12 cellular contexts compared by ENCODE assay signal in the genomic region with DNA sequence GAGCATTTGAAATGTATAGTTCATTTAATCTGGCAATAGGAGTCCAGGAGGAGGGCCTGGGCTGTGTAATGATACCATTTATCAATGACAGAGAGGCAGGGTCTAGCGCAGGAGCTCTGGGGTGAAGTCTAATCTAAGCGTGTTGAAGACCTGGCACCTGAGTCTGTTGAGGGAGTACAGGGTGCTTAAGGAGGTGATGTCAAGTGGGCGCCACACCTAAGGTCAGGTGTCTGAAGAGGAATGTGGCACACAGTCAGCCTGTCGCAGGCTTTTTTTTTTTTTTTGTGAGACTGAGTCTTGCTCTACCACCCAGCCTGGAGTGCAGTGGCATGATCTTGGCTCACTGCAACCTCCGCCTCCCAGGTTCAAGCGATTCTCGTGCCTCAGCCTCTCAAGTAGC. TPM values are rescaled to one million over a fixed set of nuclear protein-coding genes. Genes with fewer than 3 reads are reported as not detected.
"Had no signal": no experiment of that assay in that cellular context is flagged by ENCODE, and none has a peak within 500 bp of the region (broad histone marks: within the 10 kb centered on the region; RNA-seq: fewer than 3 reads in every experiment).

No MANE protein-coding gene starts in this region.

- H3K36me3 ChIP-seq: HAP-1 had no signal

- H3K9me3 Mint-ChIP-seq: HFFc6 had no signal

- DNase-seq: GM23248, GOT3, H7, HFFc6, KBM-7 had no signal

- H3K27ac ChIP-seq: GM23248, HL-60 had no signal

- H3K27ac Mint-ChIP-seq: HFFc6 had no signal

- H3K4me3 Mint-ChIP-seq: HFFc6, IgD-negative memory B cell had no signal

- FAIRE-seq: HepG2 had no signal

- H3K4me1 ChIP-seq: HAP-1 had no signal

- H3K9me3 ChIP-seq: HAP-1 had no signal

- ATAC-seq: HCT116, HepG2 had no signal

- H3K4me3 ChIP-seq: GM23248, HAP-1 had no signal

RNA-seq across cellular contexts. Expression of gene LLCFC1, which starts 2.3 kb away (rescaled TPM):
- total RNA-seq: GM23248, H4, H7, HepG2, HFFc6, HT1080 had no signal
- polyA plus RNA-seq: GM23248, HepG2, IgD-negative memory B cell had no signal

RNA-seq across cellular contexts. Expression of gene TRPV5, which starts 8.0 kb away (rescaled TPM):
- total RNA-seq: GM23248, H4, H7, HepG2, HFFc6, HT1080 had no signal
- polyA plus RNA-seq: GM23248, HepG2, IgD-negative memory B cell had no signal

RNA-seq across cellular contexts. Expression of gene KEL, which starts 20.6 kb away (rescaled TPM):
- total RNA-seq: GM23248, HepG2, HFFc6, HT1080 had no signal
- polyA plus RNA-seq: GM23248, IgD-negative memory B cell had no signal

RNA-seq across cellular contexts. Expression of gene TRPV6, which starts 56.0 kb away (rescaled TPM):
- total RNA-seq: GM23248, H4, HepG2, HFFc6, HT1080 had no signal
- polyA plus RNA-seq: GM23248, HepG2, IgD-negative memory B cell had no signal
